ENCODE assay signal across 8 cellular contexts in the genomic region with DNA sequence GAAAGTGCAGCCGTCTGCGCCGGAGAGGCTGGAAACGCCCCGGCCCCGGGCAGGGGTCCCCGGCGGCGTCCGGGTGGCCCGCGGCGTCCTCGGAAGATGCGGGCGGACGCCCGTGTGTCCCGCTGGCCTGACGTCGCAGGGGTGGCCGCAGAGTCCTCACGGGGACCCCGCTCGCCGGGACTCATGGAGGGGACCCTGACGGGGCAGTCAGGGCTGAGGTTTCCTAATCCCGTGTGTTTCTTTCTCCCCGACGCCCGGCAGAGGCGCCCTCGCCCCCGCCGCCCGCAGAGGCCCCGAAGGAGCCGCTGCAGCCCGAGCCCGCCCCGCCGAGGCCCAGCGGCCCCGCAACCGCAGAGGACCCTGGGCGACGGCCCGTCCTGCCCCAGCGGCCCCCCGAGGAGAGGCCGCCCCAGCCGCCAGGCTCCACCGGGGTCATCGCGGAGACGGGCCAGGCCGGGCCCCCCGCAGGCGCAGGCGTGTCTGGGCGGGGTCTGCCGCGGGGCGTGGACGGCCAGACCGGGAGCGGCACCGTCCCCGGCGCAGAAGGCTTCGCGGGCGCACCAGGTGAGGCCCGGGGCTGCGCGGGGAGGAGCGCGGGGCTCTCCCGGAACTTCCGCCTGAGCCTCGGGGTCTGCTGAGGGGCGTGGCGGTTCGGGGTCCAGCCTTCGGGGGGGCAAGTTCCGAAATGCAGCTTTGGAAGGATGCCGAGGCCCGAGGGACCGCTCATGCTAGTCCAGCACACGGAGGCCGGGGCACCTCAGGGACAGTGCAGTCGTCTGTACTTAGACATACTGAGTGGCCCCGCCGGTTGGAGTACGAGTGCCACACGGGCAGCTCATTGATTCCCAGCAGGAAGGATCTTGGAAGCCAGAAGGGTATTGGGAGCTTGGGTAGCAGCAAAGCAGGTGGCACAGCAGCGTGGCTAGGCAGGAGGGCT. TPM values are rescaled to one million over a fixed set of nuclear protein-coding genes. Genes with fewer than 3 reads are reported as not detected.
DNase-seq lines count a peak whose midpoint lies in the region; ATAC-seq and TF ChIP-seq lines count a peak whose summit lies in the region.

No MANE protein-coding gene starts in this region.

- no peaks in the 10 kb centered on the region for H3K9me3 Mint-ChIP-seq in Calu3 (ENCODE audit: low read depth, unreplicated experiment)

- intact Hi-C loops in Calu3 (cut with micrococcal nuclease; ENCODE audit: unreplicated experiment), result no loop called here
- intact Hi-C loops in mucosa of descending colon (cut with DNase I, micrococcal nuclease), result no loop called here

- H3K9me3 ChIP-seq in HUES48 (ENCODE audit: control insufficient read depth, insufficient read depth, low read length), result no peaks in the 10 kb centered on the region
- no peaks in the 10 kb centered on the region for H3K9me3 ChIP-seq in mucosa of descending colon

- DNase-seq in Calu3 (peak; percentile 55), mucosa of descending colon (peak; percentile 64 to 83 (median 74)), substantia nigra (lab: John Stamatoyannopoulos, UW) (peak in 7 of 49 donors; percentile 16 to 40 (median 22)), HCEC 1CT (no peak)
- DNase-seq in activated CD4-positive, alpha-beta T cell treated with anti-CD3 and anti-CD28 coated beads for 1 hour, result peak; percentile 34
- peak; percentile 37 for DNase-seq in effector CD4-positive, alpha-beta T cell

- H3K27ac ChIP-seq in HUES48 (ENCODE audit: low read depth, low read length) (no peak overlapping the region), substantia nigra (ENCODE audit: low read depth, low read length, poor library complexity, severe bottlenecking) (peak overlapping the region; percentile 30)

- BruUV-seq in Calu3 (replicated peaks; lab: Mats Ljungman, UMichigan), result TSS peak; percentile 32

- TF ChIP-seq CTCF in Calu3 (IDR thresholded peaks at IDR 0.05; ENCODE audit: unreplicated experiment) (peak; percentile 19), mucosa of descending colon (IDR thresholded peaks at IDR 0.05) (no peak)

- CTCF ChIA-PET in Calu3 (lab: Charles Lee), result no interaction called here

- peaks cover 21% of the 10 kb centered on the region for H3K36me3 Mint-ChIP-seq in Calu3 (ENCODE audit: insufficient read depth, unreplicated experiment)

- peak overlapping the region; percentile 64 for H3K4me3 Mint-ChIP-seq in Calu3 (ENCODE audit: low read depth, unreplicated experiment)

- H3K4me3 ChIP-seq in HUES48 (ENCODE audit: low read depth, low read length), result peak overlapping the region; percentile 79
- H3K4me3 ChIP-seq in mucosa of descending colon, result peak overlapping the region; percentile 50

- peak; percentile 67 for ATAC-seq in GM19455 (IDR thresholded peaks at IDR 0.05; ENCODE audit: unreplicated experiment)
- ATAC-seq in mucosa of descending colon, result peak; percentile 79

- no peaks in the 10 kb centered on the region for H3K4me1 Mint-ChIP-seq in Calu3 (ENCODE audit: low read depth, unreplicated experiment)

- H3K27ac Mint-ChIP-seq in Calu3 (ENCODE audit: unreplicated experiment), result peak overlapping the region; percentile 19

- no peaks in the 10 kb centered on the region for H3K27me3 ChIP-seq in HUES48 (ENCODE audit: control insufficient read depth, insufficient read depth, low read length)

- no peaks in the 10 kb centered on the region for H3K27me3 Mint-ChIP-seq in Calu3 (ENCODE audit: unreplicated experiment)

- H3K4me1 ChIP-seq in HUES48 (ENCODE audit: control insufficient read depth, insufficient read depth, low read length), result no peaks in the 10 kb centered on the region; the same call in 1 of the 2 replicates
- peaks cover 14% of the 10 kb centered on the region for H3K4me1 ChIP-seq in mucosa of descending colon (ENCODE audit: low read depth)

- peak overlapping the region; percentile 75 for H3K9ac ChIP-seq in HUES48 (ENCODE audit: low read depth, low read length)

- H3K36me3 ChIP-seq in HUES48 (ENCODE audit: control insufficient read depth, insufficient read depth, low read length) (peaks cover 25% of the 10 kb centered on the region), mucosa of descending colon (ENCODE audit: low read depth) (peaks cover 5% of the 10 kb centered on the region)

RNA-seq across cellular contexts. Expression of gene EMILIN2, which starts 60.0 kb away (rescaled TPM):
- total RNA-seq in Calu3 (2022) (8.0 and 10.3 TPM in 2 replicates), mucosa of descending colon (10 to 100 TPM; 13.3 to 19.6 (median 18.3) TPM)
